Comparison of ENCODE assay signal across 28 cellular contexts in genomic region chr4:128076465-128076864, GRCh38.
"Had no signal": no experiment of that assay in that cellular context is flagged by ENCODE, and none has a peak within 500 bp of the region (broad histone marks: within the 10 kb centered on the region; RNA-seq: fewer than 3 reads in every experiment).

No MANE protein-coding gene starts in this region.

- H3K4me2 ChIP-seq: hepatocyte had no signal

- ATAC-seq: effector memory CD8-positive, alpha-beta T cell; esophagus mucosa; gastrocnemius medialis; heart left ventricle; left colon; left lung; left ventricle myocardium superior; lower lobe of right lung; mucosa of descending colon had no signal

- H3K36me3 ChIP-seq: colonic mucosa had no signal

- H3K4me1 ChIP-seq: colonic mucosa, esophagus squamous epithelium, gastrocnemius medialis, heart left ventricle, left lung, lower lobe of right lung had no signal

- H2AFZ ChIP-seq: hepatocyte had no signal

- H3K9me3 ChIP-seq: colonic mucosa, esophagus squamous epithelium, gastrocnemius medialis, heart left ventricle, left lung, lower lobe of right lung, mucosa of descending colon had no signal

- DNase-seq: colonic mucosa; cortex of kidney; effector CD8-positive, alpha-beta T cell; effector memory CD8-positive, alpha-beta T cell; endodermal cell; erythroblast; esophagus squamous epithelium; foreskin fibroblast; foreskin melanocyte; gastrocnemius medialis; heart left ventricle; hypothalamus; immature natural killer cell; islet precursor cell; kidney; kidney glomerular epithelial cell; left colon; left lung; left ventricle myocardium superior; lower lobe of right lung; mesenchymal stem cell; midbrain; mucosa of descending colon; naive B cell had no signal

- H3K27me3 ChIP-seq: colonic mucosa, esophagus squamous epithelium, gastrocnemius medialis, heart left ventricle, hepatocyte, left lung had no signal

- H3K27ac ChIP-seq: colonic mucosa, epithelial cell of prostate, esophagus squamous epithelium, gastrocnemius medialis, heart left ventricle, hepatocyte, left lung, lower lobe of right lung had no signal

- FAIRE-seq: endometrium, kidney had no signal

- H3K4me3 ChIP-seq: colonic mucosa, esophagus squamous epithelium, gastrocnemius medialis, heart left ventricle, hepatocyte, left lung, lower lobe of right lung, mucosa of descending colon had no signal
